8 cellular contexts compared by ENCODE assay signal in genomic region chrX:12956704-12957541, GRCh38. TPM values are rescaled to one million over a fixed set of nuclear protein-coding genes. Genes with fewer than 3 reads are reported as not detected.
DNase-seq lines count a peak whose midpoint lies in the region; ATAC-seq, FAIRE-seq and TF ChIP-seq lines count a peak whose summit lies in the region.

No MANE protein-coding gene starts in this region.

- no peaks in the 10 kb centered on the region for H3K79me2 ChIP-seq in keratinocyte (ENCODE audit: control insufficient read depth, insufficient read depth, low read length)

- H3K4me1 ChIP-seq in keratinocyte (ENCODE audit: control insufficient read depth, extremely low read depth, insufficient read depth, low read length) (peaks cover 28% of the 10 kb centered on the region), subcutaneous abdominal adipose tissue (ENCODE audit: control insufficient read depth in 5 of 5, insufficient read depth in 5 of 5, low read length in 5 of 5) (peaks cover 2 to 39% (median 18%) of the 10 kb centered on the region in 5 donors)

- FAIRE-seq in keratinocyte (lab: Jason Lieb, UNC): no peak

- peaks cover 74% of the 10 kb centered on the region for H3K4me1 Mint-ChIP-seq in activated naive CD8-positive, alpha-beta T cell (ENCODE audit: low read depth)

- peak overlapping the region; percentile 87 for H3K4me3 Mint-ChIP-seq in activated naive CD8-positive, alpha-beta T cell

- H3K4me2 ChIP-seq in keratinocyte (ENCODE audit: control insufficient read depth, extremely low read depth, insufficient read depth, low read depth, low read length): peak overlapping the region; percentile 57

- TF ChIP-seq CTCF in keratinocyte (optimal IDR thresholded peaks at IDR 0.05 in 1 of 3, IDR thresholded peaks at IDR 0.05 in 1 of 3, conservative IDR thresholded peaks at IDR 0.05 in 1 of 3; ENCODE audit: extremely low read depth in 1 of 3, insufficient read depth in 2 of 3, low read length in 3 of 3): no peak

- peak overlapping the region; percentile 68 for H3K9ac ChIP-seq in keratinocyte (ENCODE audit: control insufficient read depth, extremely low read depth, insufficient read depth, low read length)
- peak overlapping the region in 1 of 5 donors; percentile 9 for H3K9ac ChIP-seq in subcutaneous abdominal adipose tissue (ENCODE audit: low read length in 5 of 5)

- no peaks in the 10 kb centered on the region for H3K9me1 ChIP-seq in keratinocyte (ENCODE audit: control insufficient read depth, extremely low read depth, insufficient read depth, low read length)

- DNase-seq in A172 (ENCODE audit: low spot score): peak; percentile 79
- DNase-seq in OCI-M2 (lab: John Stamatoyannopoulos, UW; ENCODE audit: unreplicated experiment): peak; percentile 50
- DNase-seq in keratinocyte (ENCODE audit: low read depth, low spot score): no peak
- no peak for DNase-seq in cortex of kidney (lab: John Stamatoyannopoulos, UW)

- H3K9me3 Mint-ChIP-seq in activated naive CD8-positive, alpha-beta T cell (ENCODE audit: low read depth): no peaks in the 10 kb centered on the region

- ATAC-seq in GM18870 (IDR thresholded peaks at IDR 0.05; ENCODE audit: unreplicated experiment) (peak; percentile 71), HG03025 (IDR thresholded peaks at IDR 0.05; ENCODE audit: low FRiP score, unreplicated experiment) (peak; percentile 90)

- no peak overlapping the region for H3K4me3 ChIP-seq in keratinocyte (ENCODE audit: control insufficient read depth in 2 of 3, extremely low read depth in 1 of 3, insufficient read depth in 2 of 3, low read depth in 1 of 3, low read length in 3 of 3)
- peak overlapping the region in 3 of 5 donors; percentile 7 to 42 (median 23) for H3K4me3 ChIP-seq in subcutaneous abdominal adipose tissue (ENCODE audit: low read depth in 1 of 5, low read length in 5 of 5)

- H3K27ac ChIP-seq in keratinocyte (ENCODE audit: control insufficient read depth, insufficient read depth, low read length) (peak overlapping the region; percentile 92), subcutaneous abdominal adipose tissue (ENCODE audit: low read depth, low read length) (peak overlapping the region; percentile 46)

- H3K27me3 Mint-ChIP-seq in activated naive CD8-positive, alpha-beta T cell: no peaks in the 10 kb centered on the region

- H2AFZ ChIP-seq in keratinocyte (ENCODE audit: control insufficient read depth, low read length): peak overlapping the region; percentile 71

- H3K27me3 ChIP-seq in keratinocyte (ENCODE audit: control insufficient read depth, extremely low read depth, insufficient read depth, low read length): no peaks in the 10 kb centered on the region
- H3K27me3 ChIP-seq in subcutaneous abdominal adipose tissue (ENCODE audit: control insufficient read depth in 5 of 5, insufficient read depth in 4 of 5, low read length in 5 of 5): peaks cover 0 to 2% (median 0%) of the 10 kb centered on the region in 5 donors

- dilution Hi-C loops in keratinocyte (cut with MboI; ENCODE audit: extremely low pct_ligation_motif_present, low sequenced_read_pairs): no loop called here

- H4K20me1 ChIP-seq in keratinocyte (ENCODE audit: control insufficient read depth, extremely low read depth, insufficient read depth, low read length): no peaks in the 10 kb centered on the region

- H3K36me3 Mint-ChIP-seq in activated naive CD8-positive, alpha-beta T cell: no peaks in the 10 kb centered on the region

- H3K27ac Mint-ChIP-seq in activated naive CD8-positive, alpha-beta T cell: peak overlapping the region; percentile 99

- no peaks in the 10 kb centered on the region for H3K9me3 ChIP-seq in keratinocyte (ENCODE audit: control insufficient read depth, low read depth, low read length)
- H3K9me3 ChIP-seq in subcutaneous abdominal adipose tissue (ENCODE audit: control insufficient read depth in 5 of 5, low read length in 5 of 5): no peaks in the 10 kb centered on the region

- H3K36me3 ChIP-seq in keratinocyte (ENCODE audit: control insufficient read depth in 2 of 2, extremely low read depth in 1 of 2, insufficient read depth in 2 of 2, low read length in 2 of 2) (no peaks in the 10 kb centered on the region), subcutaneous abdominal adipose tissue (ENCODE audit: control insufficient read depth in 5 of 5, insufficient read depth in 5 of 5, low read length in 5 of 5) (no peaks in the 10 kb centered on the region)

RNA-seq across cellular contexts. Expression of gene TMSB4X, which starts 18.0 kb away (rescaled TPM):
- total RNA-seq in A172 (2014; rRNA removed; shearing (Covaris generic)): 16,491 and 16,946 TPM in 2 replicates
- polyA plus RNA-seq in keratinocyte: 2,237 to 2,800 TPM (median 2,500 TPM) in 3 replicates
- 4,864 TPM for polyA plus RNA-seq in keratinocyte (2011; ENCODE audit: low read depth)
- 1,912 and 3,162 TPM in 2 replicates for polyA plus RNA-seq in keratinocyte (2011; cell fraction: cytosol; rRNA removed)
- polyA plus RNA-seq in keratinocyte (2011; cell fraction: nucleus; rRNA removed): 520 and 614 TPM in 2 replicates
- 3,005 and 4,221 TPM in 2 replicates for polyA plus RNA-seq in keratinocyte (2012; ENCODE audit: low replicate concordance)
- polyA minus RNA-seq in keratinocyte: 245 to 1,139 TPM (median 824 TPM) in 3 replicates
- polyA minus RNA-seq in keratinocyte (2011; cell fraction: cytosol; rRNA and poly(A)+ RNA removed): 853 TPM
- polyA minus RNA-seq in keratinocyte (2011; cell fraction: nucleus; rRNA and poly(A)+ RNA removed): 210 and 359 TPM in 2 replicates

RNA-seq across cellular contexts. Expression of gene TLR8, which starts 50.5 kb away (rescaled TPM):
- not detected in 2 replicates for total RNA-seq in A172 (2014; rRNA removed; shearing (Covaris generic))
- polyA plus RNA-seq in keratinocyte: not detected in 3 replicates
- not detected for polyA plus RNA-seq in keratinocyte (2011; ENCODE audit: low read depth)
- polyA plus RNA-seq in keratinocyte (2011; cell fraction: cytosol; rRNA removed): not detected in 2 replicates
- polyA plus RNA-seq in keratinocyte (2011; cell fraction: nucleus; rRNA removed): not detected in 2 replicates
- not detected in 2 replicates for polyA plus RNA-seq in keratinocyte (2012; ENCODE audit: low replicate concordance)
- not detected in 3 replicates for polyA minus RNA-seq in keratinocyte
- not detected for polyA minus RNA-seq in keratinocyte (2011; cell fraction: cytosol; rRNA and poly(A)+ RNA removed)
- 0.11 TPM in 1 of 2 replicates, not detected in the other for polyA minus RNA-seq in keratinocyte (2011; cell fraction: nucleus; rRNA and poly(A)+ RNA removed)

Comparison
In these comparisons a context has a peak if more than half of its experiments do, and no peak if none do; other contexts are left out.
1. DNase-seq: peak in A172 (single experiment) and OCI-M2 (single experiment); none in keratinocyte (single experiment) and cortex of kidney (single experiment).
2. H3K4me3 ChIP-seq: peak in subcutaneous abdominal adipose tissue (3 of 5); none in keratinocyte (0 of 3).